In the genomic region with DNA sequence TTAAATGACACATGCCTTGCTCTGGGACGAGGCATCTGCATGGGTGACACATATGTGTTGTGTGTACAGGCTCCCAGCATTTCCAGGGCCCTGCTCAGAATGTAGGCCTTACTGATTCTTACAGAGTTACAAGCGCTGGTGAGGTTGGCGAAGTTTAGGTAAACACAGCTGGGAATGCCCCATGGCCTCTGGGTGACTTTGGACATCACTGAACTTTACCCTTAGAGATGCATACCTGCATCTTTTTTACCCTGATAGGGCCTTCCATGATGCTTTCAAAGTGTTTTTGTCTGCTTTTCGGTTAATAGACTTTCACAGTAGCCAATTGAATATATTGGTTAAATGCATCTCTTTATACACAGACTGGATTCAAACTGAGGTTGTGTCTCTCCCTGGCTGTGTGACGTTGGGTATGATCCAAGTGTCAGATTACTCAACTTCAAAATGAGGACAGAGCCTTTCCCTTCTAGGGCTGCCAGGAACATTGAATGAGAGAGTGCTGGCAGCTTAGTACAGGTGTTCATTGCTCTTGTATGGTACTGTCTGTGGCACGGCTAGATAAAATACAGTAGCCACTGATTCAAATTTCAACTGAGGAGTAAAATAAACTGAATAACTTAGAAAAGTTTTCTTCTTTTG, we compare ENCODE assay signal across 1 cellular context.
A peak's percentile ranks its signal among the peaks of the same experiment; 100 is the strongest.
TF ChIP-seq lines count a peak whose summit lies in the region.

No MANE protein-coding gene starts in this region.

TF ChIP-seq in HepG2, 621 proteins besides CTCF, POLR2A, EP300 and RAD21 (continued from another document and continues in another):
- TF ChIP-seq, protein P1, sequence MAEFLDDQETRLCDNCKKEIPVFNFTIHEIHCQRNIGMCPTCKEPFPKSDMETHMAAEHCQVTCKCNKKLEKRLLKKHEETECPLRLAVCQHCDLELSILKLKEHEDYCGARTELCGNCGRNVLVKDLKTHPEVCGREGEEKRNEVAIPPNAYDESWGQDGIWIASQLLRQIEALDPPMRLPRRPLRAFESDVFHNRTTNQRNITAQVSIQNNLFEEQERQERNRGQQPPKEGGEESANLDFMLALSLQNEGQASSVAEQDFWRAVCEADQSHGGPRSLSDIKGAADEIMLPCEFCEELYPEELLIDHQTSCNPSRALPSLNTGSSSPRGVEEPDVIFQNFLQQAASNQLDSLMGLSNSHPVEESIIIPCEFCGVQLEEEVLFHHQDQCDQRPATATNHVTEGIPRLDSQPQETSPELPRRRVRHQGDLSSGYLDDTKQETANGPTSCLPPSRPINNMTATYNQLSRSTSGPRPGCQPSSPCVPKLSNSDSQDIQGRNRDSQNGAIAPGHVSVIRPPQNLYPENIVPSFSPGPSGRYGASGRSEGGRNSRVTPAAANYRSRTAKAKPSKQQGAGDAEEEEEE (CRISPR knock-in tag; IDR thresholded peaks at IDR 0.05; ENCODE audit: borderline replicate concordance) = no peak
- TF ChIP-seq, protein P2, sequence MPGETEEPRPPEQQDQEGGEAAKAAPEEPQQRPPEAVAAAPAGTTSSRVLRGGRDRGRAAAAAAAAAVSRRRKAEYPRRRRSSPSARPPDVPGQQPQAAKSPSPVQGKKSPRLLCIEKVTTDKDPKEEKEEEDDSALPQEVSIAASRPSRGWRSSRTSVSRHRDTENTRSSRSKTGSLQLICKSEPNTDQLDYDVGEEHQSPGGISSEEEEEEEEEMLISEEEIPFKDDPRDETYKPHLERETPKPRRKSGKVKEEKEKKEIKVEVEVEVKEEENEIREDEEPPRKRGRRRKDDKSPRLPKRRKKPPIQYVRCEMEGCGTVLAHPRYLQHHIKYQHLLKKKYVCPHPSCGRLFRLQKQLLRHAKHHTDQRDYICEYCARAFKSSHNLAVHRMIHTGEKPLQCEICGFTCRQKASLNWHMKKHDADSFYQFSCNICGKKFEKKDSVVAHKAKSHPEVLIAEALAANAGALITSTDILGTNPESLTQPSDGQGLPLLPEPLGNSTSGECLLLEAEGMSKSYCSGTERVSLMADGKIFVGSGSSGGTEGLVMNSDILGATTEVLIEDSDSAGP (CRISPR knock-in tag; IDR thresholded peaks at IDR 0.05; ENCODE audit: borderline replicate concordance) = no peak
- TF ChIP-seq ZC3H4 (CRISPR knock-in tag; IDR thresholded peaks at IDR 0.05; ENCODE audit: borderline replicate concordance) = no peak
- TF ChIP-seq ZSCAN21 (CRISPR knock-in tag; IDR thresholded peaks at IDR 0.05; ENCODE audit: borderline replicate concordance) = no peak
- no peak for TF ChIP-seq BHLHE40 (IDR thresholded peaks at IDR 0.05; ENCODE audit: low read length)
- no peak for TF ChIP-seq ZSCAN12 (CRISPR knock-in tag; IDR thresholded peaks at IDR 0.05)
- TF ChIP-seq ZBTB7A (CRISPR knock-in tag; IDR thresholded peaks at IDR 0.05) = no peak
- TF ChIP-seq ZNF44 (CRISPR knock-in tag; IDR thresholded peaks at IDR 0.05) = no peak
- no peak for TF ChIP-seq HNRNPL (IDR thresholded peaks at IDR 0.05; ENCODE audit: low read depth, low read length)
- no peak for TF ChIP-seq ZFP36L1 (CRISPR knock-in tag; IDR thresholded peaks at IDR 0.05)
- TF ChIP-seq MZF1 (CRISPR knock-in tag; IDR thresholded peaks at IDR 0.05; ENCODE audit: borderline replicate concordance) = no peak
- no peak for TF ChIP-seq ELK4 (CRISPR knock-in tag; IDR thresholded peaks at IDR 0.05; ENCODE audit: borderline replicate concordance)
- TF ChIP-seq, protein P3, sequence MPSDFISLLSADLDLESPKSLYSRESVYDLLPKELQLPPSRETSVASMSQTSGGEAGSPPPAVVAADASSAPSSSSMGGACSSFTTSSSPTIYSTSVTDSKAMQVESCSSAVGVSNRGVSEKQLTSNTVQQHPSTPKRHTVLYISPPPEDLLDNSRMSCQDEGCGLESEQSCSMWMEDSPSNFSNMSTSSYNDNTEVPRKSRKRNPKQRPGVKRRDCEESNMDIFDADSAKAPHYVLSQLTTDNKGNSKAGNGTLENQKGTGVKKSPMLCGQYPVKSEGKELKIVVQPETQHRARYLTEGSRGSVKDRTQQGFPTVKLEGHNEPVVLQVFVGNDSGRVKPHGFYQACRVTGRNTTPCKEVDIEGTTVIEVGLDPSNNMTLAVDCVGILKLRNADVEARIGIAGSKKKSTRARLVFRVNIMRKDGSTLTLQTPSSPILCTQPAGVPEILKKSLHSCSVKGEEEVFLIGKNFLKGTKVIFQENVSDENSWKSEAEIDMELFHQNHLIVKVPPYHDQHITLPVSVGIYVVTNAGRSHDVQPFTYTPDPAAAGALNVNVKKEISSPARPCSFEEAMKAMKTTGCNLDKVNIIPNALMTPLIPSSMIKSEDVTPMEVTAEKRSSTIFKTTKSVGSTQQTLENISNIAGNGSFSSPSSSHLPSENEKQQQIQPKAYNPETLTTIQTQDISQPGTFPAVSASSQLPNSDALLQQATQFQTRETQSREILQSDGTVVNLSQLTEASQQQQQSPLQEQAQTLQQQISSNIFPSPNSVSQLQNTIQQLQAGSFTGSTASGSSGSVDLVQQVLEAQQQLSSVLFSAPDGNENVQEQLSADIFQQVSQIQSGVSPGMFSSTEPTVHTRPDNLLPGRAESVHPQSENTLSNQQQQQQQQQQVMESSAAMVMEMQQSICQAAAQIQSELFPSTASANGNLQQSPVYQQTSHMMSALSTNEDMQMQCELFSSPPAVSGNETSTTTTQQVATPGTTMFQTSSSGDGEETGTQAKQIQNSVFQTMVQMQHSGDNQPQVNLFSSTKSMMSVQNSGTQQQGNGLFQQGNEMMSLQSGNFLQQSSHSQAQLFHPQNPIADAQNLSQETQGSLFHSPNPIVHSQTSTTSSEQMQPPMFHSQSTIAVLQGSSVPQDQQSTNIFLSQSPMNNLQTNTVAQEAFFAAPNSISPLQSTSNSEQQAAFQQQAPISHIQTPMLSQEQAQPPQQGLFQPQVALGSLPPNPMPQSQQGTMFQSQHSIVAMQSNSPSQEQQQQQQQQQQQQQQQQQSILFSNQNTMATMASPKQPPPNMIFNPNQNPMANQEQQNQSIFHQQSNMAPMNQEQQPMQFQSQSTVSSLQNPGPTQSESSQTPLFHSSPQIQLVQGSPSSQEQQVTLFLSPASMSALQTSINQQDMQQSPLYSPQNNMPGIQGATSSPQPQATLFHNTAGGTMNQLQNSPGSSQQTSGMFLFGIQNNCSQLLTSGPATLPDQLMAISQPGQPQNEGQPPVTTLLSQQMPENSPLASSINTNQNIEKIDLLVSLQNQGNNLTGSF (CRISPR knock-in tag; IDR thresholded peaks at IDR 0.05) = no peak
- no peak for TF ChIP-seq KLF12 (CRISPR knock-in tag; IDR thresholded peaks at IDR 0.05; ENCODE audit: borderline replicate concordance)
- no peak for TF ChIP-seq YEATS4 (CRISPR knock-in tag; IDR thresholded peaks at IDR 0.05; ENCODE audit: borderline replicate concordance)
- TF ChIP-seq SMC3 (IDR thresholded peaks at IDR 0.05; ENCODE audit: low read length) = no peak
- no peak for TF ChIP-seq HNRNPH1 (optimal IDR thresholded peaks at IDR 0.05; ENCODE audit: low read depth, low read length)
- no peak for TF ChIP-seq SMARCE1 (IDR thresholded peaks at IDR 0.05; ENCODE audit: borderline replicate concordance)
- no peak for TF ChIP-seq CHCHD3 (CRISPR knock-in tag; IDR thresholded peaks at IDR 0.05)
- TF ChIP-seq MTF2 (CRISPR knock-in tag; IDR thresholded peaks at IDR 0.05; ENCODE audit: borderline replicate concordance) = no peak
- no peak for TF ChIP-seq MEIS2 (CRISPR knock-in tag; IDR thresholded peaks at IDR 0.05)
- TF ChIP-seq ZNF883 (CRISPR knock-in tag; IDR thresholded peaks at IDR 0.05; ENCODE audit: not compliant biosample characterization) = no peak
- TF ChIP-seq CAMTA2 (CRISPR knock-in tag; IDR thresholded peaks at IDR 0.05; ENCODE audit: borderline replicate concordance) = no peak
- TF ChIP-seq NR2F6 (IDR thresholded peaks at IDR 0.05) = peak; percentile 43; the same call in 1 of the 2 replicates
- peak; percentile 57; the same call in 1 of the 2 replicates for TF ChIP-seq NR2F6 (CRISPR knock-in tag; IDR thresholded peaks at IDR 0.05)
- peak; percentile 30; the same call in 1 of the 2 replicates for TF ChIP-seq ZMYM4 (CRISPR knock-in tag; IDR thresholded peaks at IDR 0.05)
- TF ChIP-seq ZBTB44 (CRISPR knock-in tag; IDR thresholded peaks at IDR 0.05) = no peak
- no peak for TF ChIP-seq ADNP (CRISPR knock-in tag; IDR thresholded peaks at IDR 0.05)
- TF ChIP-seq, protein P4, sequence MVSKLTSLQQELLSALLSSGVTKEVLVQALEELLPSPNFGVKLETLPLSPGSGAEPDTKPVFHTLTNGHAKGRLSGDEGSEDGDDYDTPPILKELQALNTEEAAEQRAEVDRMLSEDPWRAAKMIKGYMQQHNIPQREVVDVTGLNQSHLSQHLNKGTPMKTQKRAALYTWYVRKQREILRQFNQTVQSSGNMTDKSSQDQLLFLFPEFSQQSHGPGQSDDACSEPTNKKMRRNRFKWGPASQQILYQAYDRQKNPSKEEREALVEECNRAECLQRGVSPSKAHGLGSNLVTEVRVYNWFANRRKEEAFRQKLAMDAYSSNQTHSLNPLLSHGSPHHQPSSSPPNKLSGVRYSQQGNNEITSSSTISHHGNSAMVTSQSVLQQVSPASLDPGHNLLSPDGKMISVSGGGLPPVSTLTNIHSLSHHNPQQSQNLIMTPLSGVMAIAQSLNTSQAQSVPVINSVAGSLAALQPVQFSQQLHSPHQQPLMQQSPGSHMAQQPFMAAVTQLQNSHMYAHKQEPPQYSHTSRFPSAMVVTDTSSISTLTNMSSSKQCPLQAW (CRISPR knock-in tag; IDR thresholded peaks at IDR 0.05) = no peak
- no peak for TF ChIP-seq ZNF512 (CRISPR knock-in tag; IDR thresholded peaks at IDR 0.05)
- no peak for TF ChIP-seq ZNF605 (CRISPR knock-in tag; IDR thresholded peaks at IDR 0.05)
- TF ChIP-seq NR1H2 (CRISPR knock-in tag; IDR thresholded peaks at IDR 0.05; ENCODE audit: borderline replicate concordance, low read depth) = no peak
- no peak for TF ChIP-seq ZNF33A (CRISPR knock-in tag; IDR thresholded peaks at IDR 0.05; ENCODE audit: borderline replicate concordance)
- no peak for TF ChIP-seq ZSCAN30 (CRISPR knock-in tag; IDR thresholded peaks at IDR 0.05)
- no peak for TF ChIP-seq TFE3 (CRISPR knock-in tag; IDR thresholded peaks at IDR 0.05)
- no peak for TF ChIP-seq ETV5 (CRISPR knock-in tag; IDR thresholded peaks at IDR 0.05; ENCODE audit: borderline replicate concordance)
- no peak for TF ChIP-seq ZZZ3 (CRISPR knock-in tag; IDR thresholded peaks at IDR 0.05; ENCODE audit: borderline replicate concordance)
- no peak for TF ChIP-seq GATA4 (IDR thresholded peaks at IDR 0.05; ENCODE audit: borderline replicate concordance, low read depth)
- TF ChIP-seq, protein P5, sequence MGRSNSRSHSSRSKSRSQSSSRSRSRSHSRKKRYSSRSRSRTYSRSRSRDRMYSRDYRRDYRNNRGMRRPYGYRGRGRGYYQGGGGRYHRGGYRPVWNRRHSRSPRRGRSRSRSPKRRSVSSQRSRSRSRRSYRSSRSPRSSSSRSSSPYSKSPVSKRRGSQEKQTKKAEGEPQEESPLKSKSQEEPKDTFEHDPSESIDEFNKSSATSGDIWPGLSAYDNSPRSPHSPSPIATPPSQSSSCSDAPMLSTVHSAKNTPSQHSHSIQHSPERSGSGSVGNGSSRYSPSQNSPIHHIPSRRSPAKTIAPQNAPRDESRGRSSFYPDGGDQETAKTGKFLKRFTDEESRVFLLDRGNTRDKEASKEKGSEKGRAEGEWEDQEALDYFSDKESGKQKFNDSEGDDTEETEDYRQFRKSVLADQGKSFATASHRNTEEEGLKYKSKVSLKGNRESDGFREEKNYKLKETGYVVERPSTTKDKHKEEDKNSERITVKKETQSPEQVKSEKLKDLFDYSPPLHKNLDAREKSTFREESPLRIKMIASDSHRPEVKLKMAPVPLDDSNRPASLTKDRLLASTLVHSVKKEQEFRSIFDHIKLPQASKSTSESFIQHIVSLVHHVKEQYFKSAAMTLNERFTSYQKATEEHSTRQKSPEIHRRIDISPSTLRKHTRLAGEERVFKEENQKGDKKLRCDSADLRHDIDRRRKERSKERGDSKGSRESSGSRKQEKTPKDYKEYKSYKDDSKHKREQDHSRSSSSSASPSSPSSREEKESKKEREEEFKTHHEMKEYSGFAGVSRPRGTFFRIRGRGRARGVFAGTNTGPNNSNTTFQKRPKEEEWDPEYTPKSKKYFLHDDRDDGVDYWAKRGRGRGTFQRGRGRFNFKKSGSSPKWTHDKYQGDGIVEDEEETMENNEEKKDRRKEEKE (IDR thresholded peaks at IDR 0.05) = no peak
- TF ChIP-seq ZBTB8A (CRISPR knock-in tag; IDR thresholded peaks at IDR 0.05; ENCODE audit: borderline replicate concordance, low read depth) = no peak
- TF ChIP-seq PPARG (CRISPR knock-in tag; conservative IDR thresholded peaks at IDR 0.05) = 0 out of 2 replicates have a peak, but pooled peaks have one; percentile 51
